In genomic region chr12:120425797-120426196, GRCh38 we compare ENCODE assay signal across 17 cellular contexts. TPM values are rescaled to one million over a fixed set of nuclear protein-coding genes. Genes with fewer than 3 reads are reported as not detected.
DNase-seq lines count a peak whose midpoint lies in the region; ATAC-seq and TF ChIP-seq lines count a peak whose summit lies in the region.
"Had no signal": no experiment of that assay in that cellular context is flagged by ENCODE, and none has a peak within 500 bp of the region (broad histone marks: within the 10 kb centered on the region; RNA-seq: fewer than 3 reads in every experiment).

No MANE protein-coding gene starts in this region.

- no peak overlapping the region for H3K4ac ChIP-seq in neuronal stem cell (ENCODE audit: low read length)

- H2AFZ ChIP-seq in PC-3 (ENCODE audit: low read length) (peak overlapping the region; percentile 52), neuronal stem cell (ENCODE audit: low read length) (peak overlapping the region; percentile 75)

- no peak overlapping the region for H2BK12ac ChIP-seq in neuronal stem cell (ENCODE audit: low read length)

- H2BK5ac ChIP-seq in neuronal stem cell (ENCODE audit: low read length), result no peak overlapping the region

- H3F3A ChIP-seq in PC-3 (ENCODE audit: low read length, unreplicated experiment), result no peaks in the 10 kb centered on the region

- H2BK120ac ChIP-seq in neuronal stem cell (ENCODE audit: low read depth, low read length), result no peak overlapping the region

- H3K9ac ChIP-seq in PC-3 (ENCODE audit: low read length), result no peak overlapping the region
- H3K9ac ChIP-seq in neuronal stem cell (ENCODE audit: low read depth, low read length, poor library complexity), result no peak overlapping the region
- H3K9ac ChIP-seq: BLaER1 had no signal

- no peaks in the 10 kb centered on the region for H3K79me2 ChIP-seq in PC-3 (ENCODE audit: low read length)

- peaks cover 0 to 4% (median 0%) of the 10 kb centered on the region in 12 donors for H3K4me1 ChIP-seq in heart left ventricle
- no peaks in the 10 kb centered on the region for H3K4me1 ChIP-seq in right atrium auricular region
- H3K4me1 ChIP-seq in PC-3 (ENCODE audit: insufficient read depth, low read length), result no peaks in the 10 kb centered on the region
- H3K4me1 ChIP-seq in neuronal stem cell (ENCODE audit: control insufficient read depth in 2 of 2, insufficient read depth in 1 of 2, low read depth in 1 of 2, low read length in 2 of 2), result peaks cover 2 to 3% of the 10 kb centered on the region in 2 donors
- H3K4me1 ChIP-seq: BLaER1 had no signal

- CTCF ChIA-PET in PC-3 (lab: Charles Lee), result no interaction called here

- intact Hi-C loops in heart left ventricle (cut with DNase I) (no loop called here), PC-3 (cut with micrococcal nuclease) (no loop called here)

- H3K14ac ChIP-seq in neuronal stem cell (ENCODE audit: low read length), result no peak overlapping the region

- H3K27me3 ChIP-seq in heart left ventricle (peaks cover 0 to 4% (median 0%) of the 10 kb centered on the region in 9 donors), right atrium auricular region (no peaks in the 10 kb centered on the region), PC-3 (ENCODE audit: low read length) (no peaks in the 10 kb centered on the region), neuronal stem cell (ENCODE audit: control insufficient read depth in 3 of 3, insufficient read depth in 3 of 3, low read depth in 1 of 3, low read length in 3 of 3) (no peaks in the 10 kb centered on the region)
- H3K27me3 ChIP-seq: BLaER1 had no signal

- DNase-seq in heart left ventricle, result no peak
- no peak for DNase-seq in right atrium auricular region (ENCODE audit: low spot score)
- no peak for DNase-seq in PC-3
- DNase-seq in neuronal stem cell (ENCODE audit: low spot score), result no peak
- DNase-seq in HK-2 (ENCODE audit: unreplicated experiment), result no peak
- DNase-seq in HUDEP-2 (lab: John Stamatoyannopoulos, UW; ENCODE audit: unreplicated experiment in 76 of 76), result no peak
- DNase-seq in NCI-H82 (lab: John Stamatoyannopoulos, UW), result no peak
- DNase-seq: 8988T; CD4-positive, alpha-beta memory T cell; DMS153; DMS79; GDM1; GOT3; H9 had no signal

- no peaks in the 10 kb centered on the region for H3K9me2 ChIP-seq in PC-3 (replicated peaks; ENCODE audit: low read length)

- no peak overlapping the region for H3K18ac ChIP-seq in neuronal stem cell (ENCODE audit: low read length)

- no peaks in the 10 kb centered on the region for H3K79me1 ChIP-seq in neuronal stem cell (ENCODE audit: low read depth, low read length)

- no peak overlapping the region for H3K23ac ChIP-seq in neuronal stem cell (ENCODE audit: low read depth, low read length, poor library complexity)

- H3K27ac ChIP-seq in heart left ventricle, result no peak overlapping the region
- H3K27ac ChIP-seq in right atrium auricular region, result no peak overlapping the region
- H3K27ac ChIP-seq in PC-3 (ENCODE audit: low read length), result no peak overlapping the region
- no peak overlapping the region for H3K27ac ChIP-seq in neuronal stem cell (replicated peaks; ENCODE audit: low read length)
- H3K27ac ChIP-seq: BLaER1 had no signal

- POLR2A ChIA-PET in PC-3 (lab: Charles Lee; ENCODE audit: unreplicated experiment), result no interaction called here

- peak in 3 of 4 donors; percentile 53 to 76 (median 70) for ATAC-seq in heart left ventricle
- ATAC-seq in PC-3, result no peak

- H3K36me3 ChIP-seq in heart left ventricle (no peaks in the 10 kb centered on the region), right atrium auricular region (no peaks in the 10 kb centered on the region), PC-3 (ENCODE audit: low read depth, low read length) (no peaks in the 10 kb centered on the region; the same call in 1 of the 2 replicates), neuronal stem cell (replicated peaks in 1 of 2; ENCODE audit: control insufficient read depth in 2 of 2, insufficient read depth in 2 of 2, low read length in 2 of 2) (no peaks in the 10 kb centered on the region)
- H3K36me3 ChIP-seq: BLaER1 had no signal

- H3K9me3 ChIP-seq in heart left ventricle (no peaks in the 10 kb centered on the region), right atrium auricular region (no peaks in the 10 kb centered on the region), PC-3 (ENCODE audit: low read length) (no peaks in the 10 kb centered on the region), neuronal stem cell (replicated peaks in 1 of 2; ENCODE audit: control insufficient read depth in 2 of 2, insufficient read depth in 1 of 2, low read depth in 1 of 2, low read length in 2 of 2) (no peaks in the 10 kb centered on the region)
- H3K9me3 ChIP-seq: BLaER1 had no signal

- no peak overlapping the region for H4K8ac ChIP-seq in neuronal stem cell (ENCODE audit: low read depth, low read length)

- no peak overlapping the region for H4K91ac ChIP-seq in neuronal stem cell (ENCODE audit: low read depth, low read length, poor library complexity)

- H4K20me1 ChIP-seq in PC-3 (ENCODE audit: low read length), result no peaks in the 10 kb centered on the region
- H4K20me1 ChIP-seq: BLaER1 had no signal

- no peak overlapping the region for H2AK5ac ChIP-seq in neuronal stem cell (ENCODE audit: low read depth, low read length)

- H2BK15ac ChIP-seq in neuronal stem cell (ENCODE audit: low read length), result no peak overlapping the region

- TF ChIP-seq CTCF in heart left ventricle (IDR thresholded peaks at IDR 0.05) (no peak), right atrium auricular region (IDR thresholded peaks at IDR 0.05) (no peak), PC-3 (conservative IDR thresholded peaks at IDR 0.05; ENCODE audit: low read depth, low read length) (no peak)

- H3K4me2 ChIP-seq in PC-3 (ENCODE audit: low read length), result no peak overlapping the region
- H3K4me2 ChIP-seq in neuronal stem cell (ENCODE audit: insufficient read depth, low read length, poor library complexity, severe bottlenecking), result no peak overlapping the region
- H3K4me2 ChIP-seq: BLaER1 had no signal

- no peak for TF ChIP-seq POLR2A in heart left ventricle (IDR thresholded peaks at IDR 0.05)

- H3K4me3 ChIP-seq in heart left ventricle, result no peak overlapping the region
- no peak overlapping the region for H3K4me3 ChIP-seq in right atrium auricular region
- H3K4me3 ChIP-seq in PC-3 (ENCODE audit: low read length), result no peak overlapping the region
- H3K4me3 ChIP-seq in neuronal stem cell (ENCODE audit: low read length in 2 of 2), result no peak overlapping the region
- H3K4me3 ChIP-seq: BLaER1 had no signal

- 55 to 74% (median 59%) methylated on average over 3 of the region's 3 CpGs for WGBS in heart left ventricle, 4 donors
- WGBS in neuronal stem cell (ENCODE audit: extremely low coverage in 2 of 2, insufficient read length in 2 of 2, insufficient replicate concordance in 1 of 2), 2 donors, result no CpG with 5 or more reads among the region's 3 CpGs

- no TSS peak for BruUV-seq in PC-3 (replicated peaks; lab: Mats Ljungman, UMichigan)

RNA-seq across cellular contexts. Expression of gene COX6A1, which starts 12.1 kb away (rescaled TPM):
- total RNA-seq in heart left ventricle (100 to 1,000 TPM; 117 to 318 (median 172) TPM), right atrium auricular region (100 to 1,000 TPM; 190 to 291 TPM), PC-3 (2014; rRNA removed) (1,664 and 2,042 TPM in 2 replicates)
- polyA plus RNA-seq in heart left ventricle, result 100 to 1,000 TPM; 531 to 708 TPM
- polyA plus RNA-seq in neuronal stem cell (2013, experiment 1 of 2), result 664 TPM
- polyA plus RNA-seq in neuronal stem cell (2013, experiment 2 of 2), result 679 TPM

RNA-seq across cellular contexts. Expression of gene TRIAP1, which starts 20.4 kb away (rescaled TPM):
- total RNA-seq in heart left ventricle (10 to 100 TPM in 8 of 9 donors, 1 to 10 TPM in 1; 6.4 to 17.6 (median 14.9) TPM), right atrium auricular region (1 to 10 TPM; 8.9 to 9.2 TPM), PC-3 (2014; rRNA removed) (24.0 and 34.5 TPM in 2 replicates)
- 10 to 100 TPM; 18.0 to 34.9 TPM for polyA plus RNA-seq in heart left ventricle
- polyA plus RNA-seq in neuronal stem cell (2013, experiment 1 of 2), result 54.2 TPM
- polyA plus RNA-seq in neuronal stem cell (2013, experiment 2 of 2), result 55.2 TPM

RNA-seq across cellular contexts. Expression of gene GATC, which starts 20.4 kb away (rescaled TPM):
- 10 to 100 TPM in 7 of 9 donors, 1 to 10 TPM in 2; 8.5 to 18.0 (median 11.8) TPM for total RNA-seq in heart left ventricle
- polyA plus RNA-seq in heart left ventricle, result 10 to 100 TPM in 1 of 2 donors, 1 to 10 TPM in 1; 5.4 to 11.5 TPM
- 10 to 100 TPM; 11.6 to 13.6 TPM for total RNA-seq in right atrium auricular region
- 33.8 and 43.2 TPM in 2 replicates for total RNA-seq in PC-3 (2014; rRNA removed)
- polyA plus RNA-seq in neuronal stem cell (2013, experiment 1 of 2), result 27.6 TPM
- 28.7 TPM for polyA plus RNA-seq in neuronal stem cell (2013, experiment 2 of 2)

RNA-seq across cellular contexts. Expression of gene SRSF9, which starts 43.8 kb away (rescaled TPM):
- total RNA-seq in heart left ventricle, result 10 to 100 TPM; 14.8 to 67.1 (median 33.7) TPM
- 10 to 100 TPM; 27.2 to 39.1 TPM for polyA plus RNA-seq in heart left ventricle
- total RNA-seq in right atrium auricular region, result 10 to 100 TPM; 18.7 to 31.4 TPM
- total RNA-seq in PC-3 (2014; rRNA removed), result 319 and 382 TPM in 2 replicates
- 234 TPM for polyA plus RNA-seq in neuronal stem cell (2013, experiment 1 of 2)
- 239 TPM for polyA plus RNA-seq in neuronal stem cell (2013, experiment 2 of 2)

RNA-seq across cellular contexts. Expression of gene MSI1, which starts 56.8 kb away (rescaled TPM):
- total RNA-seq in heart left ventricle, result 1 to 10 TPM; 3.5 to 8.7 (median 5.6) TPM
- 1 to 10 TPM; 2.1 to 2.4 TPM for polyA plus RNA-seq in heart left ventricle
- 1 to 10 TPM in 1 of 2 donors, under 1 TPM in 1; 0.93 to 2.9 TPM for total RNA-seq in right atrium auricular region
- total RNA-seq in PC-3 (2014; rRNA removed), result 0.12 TPM in 1 of 2 replicates, not detected in the other
- polyA plus RNA-seq in neuronal stem cell (2013, experiment 1 of 2), result 104 TPM
- 105 TPM for polyA plus RNA-seq in neuronal stem cell (2013, experiment 2 of 2)
- total RNA-seq: CD4-positive, alpha-beta memory T cell had no signal
- polyA plus RNA-seq: AG04450; CD14-positive monocyte; CD4-positive, alpha-beta memory T cell had no signal
